Comparison of ENCODE assay signal across 24 cellular contexts in the genomic region with DNA sequence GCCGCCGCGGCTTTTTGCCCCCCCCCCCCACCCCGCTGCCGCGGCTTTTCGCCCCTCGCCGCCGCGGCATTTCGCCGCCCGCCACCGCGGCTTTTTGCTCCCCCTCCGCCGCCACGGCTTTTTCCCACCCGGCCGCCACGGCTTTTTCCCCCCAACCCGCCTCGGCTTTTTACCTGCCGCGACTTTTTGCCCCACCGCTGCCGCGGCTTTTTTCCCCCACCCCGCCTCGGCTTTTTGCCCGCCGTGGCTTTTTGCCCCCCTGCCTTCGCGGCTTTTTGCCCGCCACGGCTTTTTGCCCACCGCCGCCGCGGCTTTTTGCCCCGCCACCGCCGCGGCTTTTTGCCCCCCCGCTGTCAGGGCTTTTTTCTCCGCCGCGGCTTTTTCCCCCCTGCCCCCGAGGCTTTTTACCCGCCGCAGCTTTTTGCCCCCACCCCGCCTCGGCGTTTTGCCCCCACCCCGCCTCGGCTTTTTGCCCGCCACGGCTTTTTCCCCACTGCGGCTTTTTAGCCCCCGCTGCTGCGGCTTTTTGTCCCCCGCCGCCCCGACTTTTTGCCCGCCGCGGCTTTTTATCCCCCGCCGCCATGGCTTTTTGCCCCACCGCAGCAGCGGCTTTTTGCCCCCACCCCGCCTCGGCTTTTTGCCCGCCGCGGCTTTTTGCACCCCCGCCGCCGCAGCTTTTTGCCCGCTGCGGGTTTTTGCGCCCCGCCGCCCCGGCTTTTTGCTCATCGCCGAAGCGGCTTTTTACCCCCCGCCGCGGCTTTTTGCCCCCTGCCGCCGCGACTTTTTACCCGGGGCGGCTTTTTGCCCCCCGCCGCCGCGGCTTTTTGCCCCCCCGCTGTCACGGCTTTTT.
"Had no signal": no experiment of that assay in that cellular context is flagged by ENCODE, and none has a peak within 500 bp of the region (broad histone marks: within the 10 kb centered on the region; RNA-seq: fewer than 3 reads in every experiment).

No MANE protein-coding gene starts in this region.

- H3K9me3 ChIP-seq: adrenal gland, MG63 had no signal

- H3K4me1 ChIP-seq: adrenal gland, breast epithelium had no signal

- DNase-seq: activated CD4-positive, alpha-beta T cell treated with anti-CD3 and anti-CD28 coated beads for 36 hours; activated CD4-positive, alpha-beta T cell treated with anti-CD3 and anti-CD28 coated beads, Interleukin-2, amount 50 U/mL, for 1 hour; activated CD4-positive, CD25-positive, alpha-beta regulatory T cell; activated CD8-positive, alpha-beta memory T cell treated with anti-CD3 and anti-CD28 coated beads, Interleukin-2, amount 50 U/mL, for 4 hours; activated CD8-positive, alpha-beta T cell treated with anti-CD3 and anti-CD28 coated beads for 36 hours; activated naive CD4-positive, alpha-beta T cell treated with anti-CD3 and anti-CD28 coated beads, Interleukin-2, amount 50 U/mL, for 16 hours; activated naive CD8-positive, alpha-beta T cell treated with anti-CD3 and anti-CD28 coated beads, Interleukin-2, amount 10 ng/mL, durations not matched to agents 7 days and 5 days; adrenal gland; anterior cingulate cortex; central memory CD4-positive, alpha-beta T cell; MG63; MV-4-11; NCI-H1092 treated with DMSO at 0.1 percent for 48 hours; NCI-H1417 treated with DMSO at 0.1 percent for 48 hours; NCI-H1694; NCI-H2029 treated with DMSO at 0.1 percent for 48 hours; NCI-H446; NCI-H524; PC-3; SIG-M5; T-helper 1 cell had no signal

- ATAC-seq: activated CD4-positive, alpha-beta T cell treated with anti-CD3 and anti-CD28 coated beads for 36 hours; activated CD8-positive, alpha-beta T cell treated with anti-CD3 and anti-CD28 coated beads for 36 hours; PC-3 had no signal

- H3K36me3 ChIP-seq: adrenal gland, breast epithelium, MG63 had no signal

- H3K27ac ChIP-seq: adrenal gland, breast epithelium, VCaP had no signal

- H3K4me3 ChIP-seq: adrenal gland, breast epithelium, MG63 had no signal

- H3K27me3 ChIP-seq: breast epithelium, MG63 had no signal

- FAIRE-seq: RCC 7860 had no signal
